ENCODE assay signal across 35 cellular contexts in genomic region chrX:2958199-2958598, GRCh38. TPM values are rescaled to one million over a fixed set of nuclear protein-coding genes. Genes with fewer than 3 reads are reported as not detected.
"Had no signal": no experiment of that assay in that cellular context is flagged by ENCODE, and none has a peak within 500 bp of the region (broad histone marks: within the 10 kb centered on the region; RNA-seq: fewer than 3 reads in every experiment).

No MANE protein-coding gene starts in this region.

- H3K4me1 ChIP-seq: adrenal gland, colonic mucosa, esophagus squamous epithelium had no signal

- H3K9me3 ChIP-seq: adrenal gland, body of pancreas, colonic mucosa, esophagus squamous epithelium had no signal

- H3K27ac ChIP-seq: adrenal gland, body of pancreas, colonic mucosa, epithelial cell of prostate, esophagus squamous epithelium, WERI-Rb-1 had no signal

- ATAC-seq: activated CD4-positive, CD25-positive, alpha-beta regulatory T cell treated with anti-CD3 and anti-CD28 coated beads, Interleukin-2, amount 50 U/mL, for 24 hours; activated CD8-positive, alpha-beta memory T cell treated with anti-CD3 and anti-CD28 coated beads, Interleukin-2, amount 10 ng/mL, durations not matched to agents 7 days and 5 days; activated CD8-positive, alpha-beta T cell treated with anti-CD3 and anti-CD28 coated beads, Interleukin-2, amount 10 ng/mL, durations not matched to agents 7 days and 5 days; activated naive CD8-positive, alpha-beta T cell treated with anti-CD3 and anti-CD28 coated beads, Interleukin-2, amount 50 U/mL, for 24 hours; body of pancreas had no signal

- H3K36me3 ChIP-seq: adrenal gland, esophagus squamous epithelium, WERI-Rb-1 had no signal

- H3K4me3 ChIP-seq: adrenal gland, body of pancreas, colonic mucosa, esophagus squamous epithelium had no signal

- DNase-seq: activated B cell treated with CpG ODN at 0.5 μM for 24 hours; activated CD4-positive, alpha-beta memory T cell treated with anti-CD3 and anti-CD28 coated beads for 36 hours; activated CD4-positive, alpha-beta T cell treated with anti-CD3 and anti-CD28 coated beads for 48 hours; activated CD8-positive, alpha-beta memory T cell treated with anti-CD3 and anti-CD28 coated beads, Interleukin-2, amount 10 ng/mL, durations not matched to agents 7 days and 5 days; activated CD8-positive, alpha-beta memory T cell treated with anti-CD3 and anti-CD28 coated beads, Interleukin-2, amount 50 U/mL, for 4 hours; activated CD8-positive, alpha-beta T cell treated with anti-CD3 and anti-CD28 coated beads, Interleukin-2, amount 10 ng/mL, durations not matched to agents 7 days and 5 days; activated effector memory CD4-positive, alpha-beta T cell treated with anti-CD3 and anti-CD28 coated beads, Interleukin-2, amount 50 U/mL, for 16 hours; activated naive CD4-positive, alpha-beta T cell treated with anti-CD3 and anti-CD28 coated beads for 36 hours; activated naive CD8-positive, alpha-beta T cell treated with anti-CD3 and anti-CD28 coated beads for 36 hours; activated naive CD8-positive, alpha-beta T cell treated with anti-CD3 and anti-CD28 coated beads, Interleukin-2, amount 50 U/mL, for 24 hours; activated T-cell treated with anti-CD3 and anti-CD28 coated beads, Interleukin-2, amount 50 U/mL, for 1 hour; activated T-cell treated with anti-CD3 and anti-CD28 coated beads, Interleukin-2, amount 50 U/mL, for 48 hours; adrenal gland; amygdala; aorta; body of pancreas; central memory CD4-positive, alpha-beta T cell; cerebellar nuclear complex; colonic mucosa; effector CD8-positive, alpha-beta T cell; esophagus squamous epithelium; foreskin melanocyte; head of caudate nucleus; hypothalamus; T1000; WERI-Rb-1 had no signal

- H3K27me3 ChIP-seq: adrenal gland, body of pancreas, colonic mucosa, esophagus squamous epithelium had no signal

RNA-seq across cellular contexts. Expression of gene ARSH, which starts 48.1 kb away (rescaled TPM):
- total RNA-seq: activated B cell treated with CpG ODN at 0.5 μM for 24 hours; activated CD4-positive, alpha-beta memory T cell treated with anti-CD3 and anti-CD28 coated beads for 36 hours; activated CD8-positive, alpha-beta memory T cell treated with anti-CD3 and anti-CD28 coated beads for 36 hours; activated CD8-positive, alpha-beta memory T cell treated with anti-CD3 and anti-CD28 coated beads, Interleukin-2, amount 10 ng/mL, durations not matched to agents 7 days and 5 days; activated CD8-positive, alpha-beta T cell treated with anti-CD3 and anti-CD28 coated beads, Interleukin-2, amount 10 ng/mL, durations not matched to agents 7 days and 5 days; activated naive CD4-positive, alpha-beta T cell treated with anti-CD3 and anti-CD28 coated beads for 36 hours; activated naive CD8-positive, alpha-beta T cell treated with anti-CD3 and anti-CD28 coated beads for 36 hours; activated T-helper 1 cell treated with anti-CD3 and anti-CD28 coated beads, Interleukin-12 subunit alpha, Interleukin-12 subunit beta, Interleukin-2, Interleukin-4 antibody, amounts not matched to agents 30 ng/mL and 10 ng/mL and 1 ng/mL, durations not matched to agents 14 hours and 24 hours and 36 hours; activated T-helper 2 cell treated with anti-CD3 and anti-CD28 coated beads, Interferon-gamma antibody, Interleukin-2, Interleukin-4, amounts not matched to agents 10 μg/mL and 5 μg/mL and 100 μg/mL, durations not matched to agents 14 hours and 24 hours and 36 hours; adrenal gland; aorta; body of pancreas; colonic mucosa; dermis microvascular lymphatic vessel endothelial cell; endothelial cell of umbilical vein; fibroblast of lung; fibroblast of villous mesenchyme had no signal
- polyA plus RNA-seq: adrenal gland, aorta, endothelial cell of umbilical vein, fibroblast of lung had no signal
